ENCODE assay signal across 8 cellular contexts in the genomic region with DNA sequence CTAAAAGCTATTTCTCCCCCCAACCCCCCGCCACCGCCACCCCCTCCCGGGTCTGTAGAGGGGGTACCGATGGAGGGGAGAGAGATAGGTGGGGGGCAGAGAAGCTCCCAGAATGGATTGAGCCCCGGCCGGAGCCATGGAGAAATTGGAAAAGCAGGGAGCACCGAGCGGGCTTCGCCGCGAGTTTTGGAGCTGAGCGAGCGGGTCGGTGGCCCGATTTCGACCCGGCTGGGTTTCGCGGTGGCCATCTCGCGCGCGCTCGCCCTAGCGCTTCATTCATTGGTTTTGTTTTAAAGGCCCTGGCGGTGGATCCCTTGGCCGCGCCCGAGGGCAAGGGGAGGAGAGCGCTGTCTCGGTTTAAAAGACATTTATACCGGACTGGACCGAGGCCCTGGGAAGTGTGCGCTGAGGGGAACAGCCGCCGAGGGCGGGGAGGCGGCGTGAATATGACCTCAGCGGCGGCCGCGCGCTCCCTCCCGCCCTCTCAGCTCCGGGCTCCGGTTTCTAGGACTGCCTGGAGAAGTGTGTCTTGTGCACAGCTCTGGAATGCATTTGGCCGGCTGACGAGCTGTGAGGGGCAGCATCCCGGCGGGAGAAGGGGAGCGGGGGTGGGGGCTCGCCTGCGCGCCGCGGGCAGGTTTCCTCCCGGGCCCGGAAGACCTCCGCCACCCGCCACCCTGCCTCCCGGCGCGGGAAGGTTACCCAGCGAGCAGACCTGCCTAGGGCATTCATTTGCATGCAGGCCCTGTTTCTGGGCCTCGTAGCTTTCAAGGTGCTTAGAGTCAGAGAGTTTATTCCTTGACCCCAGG. TPM values are rescaled to one million over a fixed set of nuclear protein-coding genes. Genes with fewer than 3 reads are reported as not detected.
DNase-seq lines count a peak whose midpoint lies in the region; ATAC-seq, FAIRE-seq and TF ChIP-seq lines count a peak whose summit lies in the region.

No MANE protein-coding gene starts in this region.

- H3K9me3 ChIP-seq in SK-N-SH (no peaks in the 10 kb centered on the region), astrocyte (ENCODE audit: insufficient read depth, low read depth, low read length) (no peaks in the 10 kb centered on the region), right cardiac atrium (ENCODE audit: control insufficient read depth, low read length) (no peaks in the 10 kb centered on the region), psoas muscle (no peaks in the 10 kb centered on the region)

- POLR2A ChIA-PET in SK-N-SH (lab: Yijun Ruan, JAX) = interaction anchor here (0.6 to 2.0 kb wide), 16 partner anchors 10 to 920 kb away, joined by 3 to 11 read pairs (median 5); no protein-coding TSS in a partner anchor

- no peaks in the 10 kb centered on the region for H3K9me3 Mint-ChIP-seq in astrocyte (ENCODE audit: unreplicated experiment)

- peak overlapping the region; percentile 90 for H3K4me3 Mint-ChIP-seq in astrocyte (ENCODE audit: unreplicated experiment)

- H3K79me2 ChIP-seq in SK-N-SH (ENCODE audit: insufficient read depth) (peaks cover 61% of the 10 kb centered on the region), astrocyte (ENCODE audit: insufficient read depth, low read length) (peaks cover 43% of the 10 kb centered on the region)

- intact Hi-C loops in right cardiac atrium (cut with DNase I) = loop anchor here in 1 of 4 donors (10.0 kb wide), 1 partner anchor 222 kb away; no protein-coding TSS in a partner anchor
- intact Hi-C loops in psoas muscle (cut with DNase I) = loop anchor here in 1 of 2 donors (10.0 kb wide), 1 partner anchor 278 kb away; no protein-coding TSS in a partner anchor

- H3K4me3 ChIP-seq in SK-N-SH (ENCODE audit: low read depth in 2 of 2, low read length in 1 of 2) (peak overlapping the region; percentile 65 to 82), astrocyte (ENCODE audit: insufficient read depth, low read depth, low read length) (peak overlapping the region; percentile 58), right cardiac atrium (ENCODE audit: low read length) (peak overlapping the region; percentile 86), psoas muscle (peak overlapping the region; percentile 79)

- H3K4me1 ChIP-seq in SK-N-SH (ENCODE audit: control insufficient read depth in 1 of 2, insufficient read depth in 2 of 2, low read depth in 1 of 2, low read length in 1 of 2) = peaks cover 9 to 24% of the 10 kb centered on the region in 2 experiments; a peak in 3 of 4 replicates
- peaks cover 32% of the 10 kb centered on the region for H3K4me1 ChIP-seq in astrocyte (ENCODE audit: insufficient read depth, low read length)
- H3K4me1 ChIP-seq in right cardiac atrium (ENCODE audit: control insufficient read depth, insufficient read depth, low read length) = peaks cover 14% of the 10 kb centered on the region
- H3K4me1 ChIP-seq in psoas muscle = peaks cover 38% of the 10 kb centered on the region

- no peaks in the 10 kb centered on the region for H3K27me3 ChIP-seq in SK-N-SH (ENCODE audit: insufficient read depth)
- H3K27me3 ChIP-seq in astrocyte (ENCODE audit: insufficient read depth, low read length) = no peaks in the 10 kb centered on the region
- no peaks in the 10 kb centered on the region for H3K27me3 ChIP-seq in right cardiac atrium (ENCODE audit: control insufficient read depth, insufficient read depth)
- no peaks in the 10 kb centered on the region for H3K27me3 ChIP-seq in psoas muscle (ENCODE audit: insufficient read depth in 3 of 3, low read length in 2 of 3)

- H3K27me3 Mint-ChIP-seq in astrocyte (ENCODE audit: low read depth, unreplicated experiment) = no peaks in the 10 kb centered on the region

- FAIRE-seq in astrocyte (lab: Jason Lieb, UNC) (no peak), D721Med (lab: Jason Lieb, UNC) (no peak)

- 1% methylated on average over 28 of the region's 66 CpGs for WGBS in SK-N-SH (ENCODE audit: low lambda C conversion rate)
- WGBS in right cardiac atrium = under 1% methylated on average over 66 of the region's 66 CpGs
- 0 to 1% (median 0%) methylated on average over 57 to 66 of the region's 66 CpGs for WGBS in psoas muscle, 3 donors

- peak overlapping the region; percentile 99 for H3K27ac Mint-ChIP-seq in astrocyte (ENCODE audit: unreplicated experiment)

- ATAC-seq in GM21786 (IDR thresholded peaks at IDR 0.05; ENCODE audit: unreplicated experiment) (peak; percentile 24), right cardiac atrium (peak; percentile 88 to 89), psoas muscle (peak; percentile 71 to 79 (median 76))

- TF ChIP-seq CTCF in SK-N-SH (IDR thresholded peaks at IDR 0.05) (no peak), astrocyte (IDR thresholded peaks at IDR 0.05; ENCODE audit: insufficient read depth, low read depth, low read length) (no peak), psoas muscle (IDR thresholded peaks at IDR 0.05) (no peak), D721Med (IDR thresholded peaks at IDR 0.05; ENCODE audit: insufficient read depth, missing control alignments) (no peak)

- CTCF ChIA-PET in SK-N-SH (lab: Yijun Ruan, JAX) = interaction anchor here (0.6 to 2.6 kb wide), 18 partner anchors 9 to 538 kb away, joined by 3 to 11 read pairs (median 4); no protein-coding TSS in a partner anchor

- peak overlapping the region; percentile 99 for H3K9ac ChIP-seq in SK-N-SH
- H3K9ac ChIP-seq in astrocyte (ENCODE audit: low read length) = peak overlapping the region; percentile 96

- DNase-seq in GF-D8 (lab: John Stamatoyannopoulos, UW) (peak; percentile 58), LoVo (ENCODE audit: low spot score) (peak; percentile 65), SK-N-SH (peak; percentile 85), astrocyte (ENCODE audit: low read depth) (peak; percentile 84), right cardiac atrium (peak; percentile 88 to 95 (median 94)), psoas muscle (peak; percentile 85 to 90), D721Med (ENCODE audit: insufficient read length, low spot score) (no peak)

- H3K27ac ChIP-seq in SK-N-SH (ENCODE audit: low read depth in 2 of 2, low read length in 1 of 2) (peak overlapping the region; percentile 100), astrocyte (ENCODE audit: low read depth, low read length) (peak overlapping the region; percentile 98), right cardiac atrium (ENCODE audit: low read length) (peak overlapping the region; percentile 99), psoas muscle (peak overlapping the region; percentile 99)

- TF ChIP-seq RAD21 in SK-N-SH (IDR thresholded peaks at IDR 0.05; ENCODE audit: low read length) = peak; percentile 13; the same call in 1 of the 2 replicates

- peak; percentile 13 to 62; a peak in 1 of 4 replicates for TF ChIP-seq EP300 in SK-N-SH (IDR thresholded peaks at IDR 0.05; ENCODE audit: borderline replicate concordance in 1 of 2, low read depth in 1 of 2, low read length in 1 of 2)

- H2AFZ ChIP-seq in SK-N-SH (ENCODE audit: low read depth) (peak overlapping the region; percentile 64; the same call in 1 of the 2 replicates), astrocyte (ENCODE audit: low read depth, low read length) (peak overlapping the region; percentile 54)

- peaks cover 22% of the 10 kb centered on the region for H3K36me3 Mint-ChIP-seq in astrocyte (ENCODE audit: low read depth, unreplicated experiment)

- H3K9me2 ChIP-seq in SK-N-SH = no peaks in the 10 kb centered on the region

- H3K36me3 ChIP-seq in SK-N-SH (replicated peaks in 1 of 2; ENCODE audit: control insufficient read depth in 1 of 2, insufficient read depth in 2 of 2, low read length in 1 of 2) (peaks cover 3 to 25% of the 10 kb centered on the region in 2 experiments), astrocyte (ENCODE audit: insufficient read depth, low read length) (peaks cover 10% of the 10 kb centered on the region), psoas muscle (ENCODE audit: insufficient read depth in 1 of 2, low read depth in 1 of 2) (no peaks in the 10 kb centered on the region)

- peaks cover 26% of the 10 kb centered on the region for H3K4me1 Mint-ChIP-seq in astrocyte (ENCODE audit: low read depth, unreplicated experiment)

- H4K20me1 ChIP-seq in SK-N-SH (ENCODE audit: insufficient read depth) (peaks cover 36% of the 10 kb centered on the region), astrocyte (ENCODE audit: insufficient read depth, low read length) (peaks cover 36% of the 10 kb centered on the region)

- H3F3A ChIP-seq in SK-N-SH (replicated peaks; ENCODE audit: insufficient read depth) = peaks cover 59% of the 10 kb centered on the region

- H3K4me2 ChIP-seq in SK-N-SH (peak overlapping the region; percentile 99), astrocyte (ENCODE audit: low read length) (peak overlapping the region; percentile 94)

TF ChIP-seq in SK-N-SH, 30 proteins besides CTCF, POLR2A, EP300 and RAD21 (continues in another document):
- no peak for TF ChIP-seq GATA2 (CRISPR knock-in tag; IDR thresholded peaks at IDR 0.05)
- TF ChIP-seq, protein P1, sequence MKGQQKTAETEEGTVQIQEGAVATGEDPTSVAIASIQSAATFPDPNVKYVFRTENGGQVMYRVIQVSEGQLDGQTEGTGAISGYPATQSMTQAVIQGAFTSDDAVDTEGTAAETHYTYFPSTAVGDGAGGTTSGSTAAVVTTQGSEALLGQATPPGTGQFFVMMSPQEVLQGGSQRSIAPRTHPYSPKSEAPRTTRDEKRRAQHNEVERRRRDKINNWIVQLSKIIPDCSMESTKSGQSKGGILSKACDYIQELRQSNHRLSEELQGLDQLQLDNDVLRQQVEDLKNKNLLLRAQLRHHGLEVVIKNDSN (IDR thresholded peaks at IDR 0.05; ENCODE audit: borderline replicate concordance, low read depth) = no peak
- TF ChIP-seq, protein P2, sequence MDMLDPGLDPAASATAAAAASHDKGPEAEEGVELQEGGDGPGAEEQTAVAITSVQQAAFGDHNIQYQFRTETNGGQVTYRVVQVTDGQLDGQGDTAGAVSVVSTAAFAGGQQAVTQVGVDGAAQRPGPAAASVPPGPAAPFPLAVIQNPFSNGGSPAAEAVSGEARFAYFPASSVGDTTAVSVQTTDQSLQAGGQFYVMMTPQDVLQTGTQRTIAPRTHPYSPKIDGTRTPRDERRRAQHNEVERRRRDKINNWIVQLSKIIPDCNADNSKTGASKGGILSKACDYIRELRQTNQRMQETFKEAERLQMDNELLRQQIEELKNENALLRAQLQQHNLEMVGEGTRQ (IDR thresholded peaks at IDR 0.05; ENCODE audit: borderline replicate concordance, low read depth, low read length) = no peak
- TF ChIP-seq CHD2 (IDR thresholded peaks at IDR 0.05; ENCODE audit: low read length, partially characterized antibody) = no peak
- peak; percentile 70; the same call in 1 of the 2 replicates for TF ChIP-seq TAF1 (IDR thresholded peaks at IDR 0.05; ENCODE audit: borderline replicate concordance, low read depth, low read length)
- TF ChIP-seq YY1 (IDR thresholded peaks at IDR 0.05; ENCODE audit: low read depth) = peak; percentile 59; the same call in 1 of the 2 replicates
- no peak for TF ChIP-seq RCOR1 (IDR thresholded peaks at IDR 0.05; ENCODE audit: low read length)

RNA-seq across cellular contexts. Expression of a gene that starts 1.7 kb away (rescaled TPM):
- 19.1 and 20.0 TPM in 2 replicates for polyA plus RNA-seq in SK-N-SH (2012; rRNA removed)
- polyA plus RNA-seq in SK-N-SH (2012; cell fraction: cytosol; rRNA removed) = 11.3 and 14.5 TPM in 2 replicates
- polyA plus RNA-seq in SK-N-SH (2012; cell fraction: nucleus; rRNA removed) = 15.2 and 26.8 TPM in 2 replicates
- total RNA-seq in astrocyte = 62.9 and 76.2 TPM in 2 replicates
- total RNA-seq in right cardiac atrium = 10 to 100 TPM; 66.3 to 97.6 (median 94.3) TPM
- 34.8 TPM for polyA plus RNA-seq in right cardiac atrium
- 10 to 100 TPM in 2 of 4 donors, 1 to 10 TPM in 2; 8.4 to 14.7 (median 10.4) TPM for total RNA-seq in psoas muscle
- 1 to 10 TPM; 5.4 to 6.1 (median 5.8) TPM for polyA plus RNA-seq in psoas muscle

Comparison
In these comparisons a context has a peak if more than half of its experiments do, and no peak if none do; other contexts are left out.
1. ATAC-seq: peak in every context shown above with its lines; median percentile 88 in right cardiac atrium; 76 in psoas muscle; 24 in GM21786.